1 cellular context compared by ENCODE assay signal in the genomic region with DNA sequence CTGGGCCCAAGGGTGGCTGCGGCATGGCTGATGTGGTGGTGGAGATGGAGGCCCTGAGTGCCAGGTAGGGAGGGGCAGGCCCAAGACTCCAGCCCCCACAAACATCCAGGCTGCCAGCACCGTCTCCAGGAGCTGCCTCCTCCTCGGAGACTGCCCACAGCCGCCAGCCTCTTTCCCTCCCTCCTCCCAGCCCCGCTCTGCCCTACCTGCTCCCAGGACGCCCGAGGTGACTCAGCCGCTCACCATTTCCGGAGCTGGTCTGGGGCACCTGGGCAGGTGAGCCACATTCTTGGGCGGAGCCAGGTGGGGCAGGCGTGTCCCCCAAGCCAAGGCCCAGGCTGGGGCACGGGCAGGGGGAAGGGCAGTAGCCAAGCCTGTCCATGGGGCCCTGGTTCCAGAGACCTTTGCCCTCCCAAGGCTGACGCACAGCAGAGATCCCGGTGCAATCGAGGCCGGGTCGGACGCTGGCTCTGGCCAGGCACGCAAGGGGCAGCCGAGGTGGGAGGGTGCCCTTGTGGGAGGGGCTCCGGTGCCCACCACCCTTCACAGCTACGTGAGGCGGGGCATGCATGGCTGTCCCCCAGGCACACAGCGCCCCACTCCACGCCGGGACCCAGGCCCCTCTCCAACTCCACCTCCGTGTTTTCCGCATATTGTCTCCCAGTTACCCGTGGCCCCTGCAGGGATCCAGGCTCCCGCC.
A peak's percentile ranks its signal among the peaks of the same experiment; 100 is the strongest.
TF ChIP-seq lines count a peak whose summit lies in the region.

No MANE protein-coding gene starts in this region.

TF ChIP-seq in WTC11, 78 proteins besides CTCF, POLR2A, EP300 and RAD21 (continued from another document):
- TF ChIP-seq, protein P1, sequence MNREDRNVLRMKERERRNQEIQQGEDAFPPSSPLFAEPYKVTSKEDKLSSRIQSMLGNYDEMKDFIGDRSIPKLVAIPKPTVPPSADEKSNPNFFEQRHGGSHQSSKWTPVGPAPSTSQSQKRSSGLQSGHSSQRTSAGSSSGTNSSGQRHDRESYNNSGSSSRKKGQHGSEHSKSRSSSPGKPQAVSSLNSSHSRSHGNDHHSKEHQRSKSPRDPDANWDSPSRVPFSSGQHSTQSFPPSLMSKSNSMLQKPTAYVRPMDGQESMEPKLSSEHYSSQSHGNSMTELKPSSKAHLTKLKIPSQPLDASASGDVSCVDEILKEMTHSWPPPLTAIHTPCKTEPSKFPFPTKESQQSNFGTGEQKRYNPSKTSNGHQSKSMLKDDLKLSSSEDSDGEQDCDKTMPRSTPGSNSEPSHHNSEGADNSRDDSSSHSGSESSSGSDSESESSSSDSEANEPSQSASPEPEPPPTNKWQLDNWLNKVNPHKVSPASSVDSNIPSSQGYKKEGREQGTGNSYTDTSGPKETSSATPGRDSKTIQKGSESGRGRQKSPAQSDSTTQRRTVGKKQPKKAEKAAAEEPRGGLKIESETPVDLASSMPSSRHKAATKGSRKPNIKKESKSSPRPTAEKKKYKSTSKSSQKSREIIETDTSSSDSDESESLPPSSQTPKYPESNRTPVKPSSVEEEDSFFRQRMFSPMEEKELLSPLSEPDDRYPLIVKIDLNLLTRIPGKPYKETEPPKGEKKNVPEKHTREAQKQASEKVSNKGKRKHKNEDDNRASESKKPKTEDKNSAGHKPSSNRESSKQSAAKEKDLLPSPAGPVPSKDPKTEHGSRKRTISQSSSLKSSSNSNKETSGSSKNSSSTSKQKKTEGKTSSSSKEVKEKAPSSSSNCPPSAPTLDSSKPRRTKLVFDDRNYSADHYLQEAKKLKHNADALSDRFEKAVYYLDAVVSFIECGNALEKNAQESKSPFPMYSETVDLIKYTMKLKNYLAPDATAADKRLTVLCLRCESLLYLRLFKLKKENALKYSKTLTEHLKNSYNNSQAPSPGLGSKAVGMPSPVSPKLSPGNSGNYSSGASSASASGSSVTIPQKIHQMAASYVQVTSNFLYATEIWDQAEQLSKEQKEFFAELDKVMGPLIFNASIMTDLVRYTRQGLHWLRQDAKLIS (CRISPR knock-in tag; IDR thresholded peaks at IDR 0.05; ENCODE audit: borderline replicate concordance) = no peak
- TF ChIP-seq ZNF423 (CRISPR knock-in tag; IDR thresholded peaks at IDR 0.05) (no peak), TEAD4 (CRISPR knock-in tag; IDR thresholded peaks at IDR 0.05) (no peak), JUN (CRISPR knock-in tag; IDR thresholded peaks at IDR 0.05) (no peak), OVOL2 (CRISPR knock-in tag; IDR thresholded peaks at IDR 0.05; ENCODE audit: borderline replicate concordance) (no peak), ZNF138 (CRISPR knock-in tag; conservative IDR thresholded peaks at IDR 0.05) (no peak), ZNF121 (CRISPR knock-in tag; IDR thresholded peaks at IDR 0.05) (peak; percentile 64), SMAD3 (CRISPR knock-in tag; IDR thresholded peaks at IDR 0.05; ENCODE audit: borderline replicate concordance) (no peak), MXD4 (CRISPR knock-in tag; IDR thresholded peaks at IDR 0.05; ENCODE audit: borderline replicate concordance) (no peak), TP53 (CRISPR knock-in tag; IDR thresholded peaks at IDR 0.05) (0 out of 2 replicates have a peak, but pooled peaks have one; percentile 6)
- TF ChIP-seq, protein P2, sequence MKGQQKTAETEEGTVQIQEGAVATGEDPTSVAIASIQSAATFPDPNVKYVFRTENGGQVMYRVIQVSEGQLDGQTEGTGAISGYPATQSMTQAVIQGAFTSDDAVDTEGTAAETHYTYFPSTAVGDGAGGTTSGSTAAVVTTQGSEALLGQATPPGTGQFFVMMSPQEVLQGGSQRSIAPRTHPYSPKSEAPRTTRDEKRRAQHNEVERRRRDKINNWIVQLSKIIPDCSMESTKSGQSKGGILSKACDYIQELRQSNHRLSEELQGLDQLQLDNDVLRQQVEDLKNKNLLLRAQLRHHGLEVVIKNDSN (CRISPR knock-in tag; IDR thresholded peaks at IDR 0.05) = peak; percentile 10; the same call in 1 of the 2 replicates
- TF ChIP-seq, protein P3, sequence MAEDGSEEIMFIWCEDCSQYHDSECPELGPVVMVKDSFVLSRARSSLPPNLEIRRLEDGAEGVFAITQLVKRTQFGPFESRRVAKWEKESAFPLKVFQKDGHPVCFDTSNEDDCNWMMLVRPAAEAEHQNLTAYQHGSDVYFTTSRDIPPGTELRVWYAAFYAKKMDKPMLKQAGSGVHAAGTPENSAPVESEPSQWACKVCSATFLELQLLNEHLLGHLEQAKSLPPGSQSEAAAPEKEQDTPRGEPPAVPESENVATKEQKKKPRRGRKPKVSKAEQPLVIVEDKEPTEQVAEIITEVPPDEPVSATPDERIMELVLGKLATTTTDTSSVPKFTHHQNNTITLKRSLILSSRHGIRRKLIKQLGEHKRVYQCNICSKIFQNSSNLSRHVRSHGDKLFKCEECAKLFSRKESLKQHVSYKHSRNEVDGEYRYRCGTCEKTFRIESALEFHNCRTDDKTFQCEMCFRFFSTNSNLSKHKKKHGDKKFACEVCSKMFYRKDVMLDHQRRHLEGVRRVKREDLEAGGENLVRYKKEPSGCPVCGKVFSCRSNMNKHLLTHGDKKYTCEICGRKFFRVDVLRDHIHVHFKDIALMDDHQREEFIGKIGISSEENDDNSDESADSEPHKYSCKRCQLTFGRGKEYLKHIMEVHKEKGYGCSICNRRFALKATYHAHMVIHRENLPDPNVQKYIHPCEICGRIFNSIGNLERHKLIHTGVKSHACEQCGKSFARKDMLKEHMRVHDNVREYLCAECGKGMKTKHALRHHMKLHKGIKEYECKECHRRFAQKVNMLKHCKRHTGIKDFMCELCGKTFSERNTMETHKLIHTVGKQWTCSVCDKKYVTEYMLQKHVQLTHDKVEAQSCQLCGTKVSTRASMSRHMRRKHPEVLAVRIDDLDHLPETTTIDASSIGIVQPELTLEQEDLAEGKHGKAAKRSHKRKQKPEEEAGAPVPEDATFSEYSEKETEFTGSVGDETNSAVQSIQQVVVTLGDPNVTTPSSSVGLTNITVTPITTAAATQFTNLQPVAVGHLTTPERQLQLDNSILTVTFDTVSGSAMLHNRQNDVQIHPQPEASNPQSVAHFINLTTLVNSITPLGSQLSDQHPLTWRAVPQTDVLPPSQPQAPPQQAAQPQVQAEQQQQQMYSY (CRISPR knock-in tag; IDR thresholded peaks at IDR 0.05) = peak; percentile 95
- TF ChIP-seq, protein P4, sequence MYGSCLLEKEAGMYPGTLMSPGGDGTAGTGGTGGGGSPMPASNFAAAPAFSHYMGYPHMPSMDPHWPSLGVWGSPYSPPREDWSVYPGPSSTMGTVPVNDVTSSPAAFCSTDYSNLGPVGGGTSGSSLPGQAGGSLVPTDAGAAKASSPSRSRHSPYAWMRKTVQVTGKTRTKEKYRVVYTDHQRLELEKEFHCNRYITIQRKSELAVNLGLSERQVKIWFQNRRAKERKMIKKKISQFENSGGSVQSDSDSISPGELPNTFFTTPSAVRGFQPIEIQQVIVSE (CRISPR knock-in tag; IDR thresholded peaks at IDR 0.05; ENCODE audit: borderline replicate concordance) = no peak
- TF ChIP-seq, protein P5, sequence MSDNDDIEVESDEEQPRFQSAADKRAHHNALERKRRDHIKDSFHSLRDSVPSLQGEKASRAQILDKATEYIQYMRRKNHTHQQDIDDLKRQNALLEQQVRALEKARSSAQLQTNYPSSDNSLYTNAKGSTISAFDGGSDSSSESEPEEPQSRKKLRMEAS (CRISPR knock-in tag; IDR thresholded peaks at IDR 0.05) = peak; percentile 59; the same call in 1 of the 2 replicates
- TF ChIP-seq, protein P6, sequence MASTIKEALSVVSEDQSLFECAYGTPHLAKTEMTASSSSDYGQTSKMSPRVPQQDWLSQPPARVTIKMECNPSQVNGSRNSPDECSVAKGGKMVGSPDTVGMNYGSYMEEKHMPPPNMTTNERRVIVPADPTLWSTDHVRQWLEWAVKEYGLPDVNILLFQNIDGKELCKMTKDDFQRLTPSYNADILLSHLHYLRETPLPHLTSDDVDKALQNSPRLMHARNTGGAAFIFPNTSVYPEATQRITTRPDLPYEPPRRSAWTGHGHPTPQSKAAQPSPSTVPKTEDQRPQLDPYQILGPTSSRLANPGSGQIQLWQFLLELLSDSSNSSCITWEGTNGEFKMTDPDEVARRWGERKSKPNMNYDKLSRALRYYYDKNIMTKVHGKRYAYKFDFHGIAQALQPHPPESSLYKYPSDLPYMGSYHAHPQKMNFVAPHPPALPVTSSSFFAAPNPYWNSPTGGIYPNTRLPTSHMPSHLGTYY (CRISPR knock-in tag; IDR thresholded peaks at IDR 0.05) = no peak
